ENCODE assay signal across 8 cellular contexts in genomic region chr17:41666708-41667279, GRCh38. TPM values are rescaled to one million over a fixed set of nuclear protein-coding genes. Genes with fewer than 3 reads are reported as not detected.
DNase-seq lines count a peak whose midpoint lies in the region; ATAC-seq and TF ChIP-seq lines count a peak whose summit lies in the region.

No MANE protein-coding gene starts in this region.

- H3K4me3 ChIP-seq in Panc1 (ENCODE audit: low read depth in 2 of 2, low read length in 2 of 2) = peak overlapping the region; percentile 41 to 76

- CTCF ChIA-PET in Panc1 (lab: Charles Lee) = interaction anchor here (0.6 to 7.1 kb wide), 8 partner anchors 14 to 123 kb away, joined by 3 to 104 read pairs (median 8); partner anchors contain the start of gene EIF1

- no TSS peak for BruUV-seq in Panc1 (replicated peaks; lab: Mats Ljungman, UMichigan)

- H3K27me3 Mint-ChIP-seq in CD14-positive monocyte (ENCODE audit: low read depth in 3 of 3) = peaks cover 16 to 17% (median 17%) of the 10 kb centered on the region in 3 donors
- H3K27me3 Mint-ChIP-seq in nephron (ENCODE audit: low read depth) = peaks cover 17% of the 10 kb centered on the region

- H3K9me3 Mint-ChIP-seq in CD14-positive monocyte (peaks cover 0 to 2% (median 0%) of the 10 kb centered on the region in 7 donors), nephron (no peaks in the 10 kb centered on the region)

- H3K36me3 ChIP-seq in Panc1 (ENCODE audit: control insufficient read depth, insufficient read depth, low read length) = no peaks in the 10 kb centered on the region

- H3K9me3 ChIP-seq in Panc1 (ENCODE audit: control insufficient read depth, insufficient read depth, low read depth, low read length) = no peaks in the 10 kb centered on the region

- H3K27me3 ChIP-seq in Panc1 (ENCODE audit: control insufficient read depth, insufficient read depth, low read length) = no peaks in the 10 kb centered on the region

- ATAC-seq in GM19455 (IDR thresholded peaks at IDR 0.05; ENCODE audit: unreplicated experiment) (peak; percentile 47), Panc1 (peak; percentile 81)
- peak; percentile 60 for ATAC-seq in stimulated activated naive CD8-positive, alpha-beta T cell treated with anti-CD3 and anti-CD28 coated beads, Interleukin-15, Interleukin-2, amounts not matched to agents 100 U/mL and 50 U/mL, for 24 hours

- POLR2A ChIA-PET in Panc1 (lab: Charles Lee) = interaction anchor here (1.7 to 1.8 kb wide), 2 partner anchors 22 kb away, joined by 6 to 7 read pairs; partner anchors contain the start of gene EIF1

- peaks cover 23% of the 10 kb centered on the region for H3K4me1 ChIP-seq in Panc1 (ENCODE audit: control insufficient read depth, insufficient read depth, low read length)

- in situ Hi-C loops in KBM-7 (cut with MboI; ENCODE audit: low pct_unique_long_range_greater_than_20kb, low sequenced_read_pairs) = no loop called here
- in situ Hi-C loops in Panc1 (cut with HindIII; ENCODE audit: low pct_unique_long_range_greater_than_20kb, low sequenced_read_pairs) = no loop called here

- peak overlapping the region; percentile 81 to 93 for H3K4me3 Mint-ChIP-seq in CD14-positive monocyte
- peak overlapping the region; percentile 81 to 84 (median 83) for H3K4me3 Mint-ChIP-seq in nephron

- H3K4me1 Mint-ChIP-seq in CD14-positive monocyte (peaks cover 32% of the 10 kb centered on the region), nephron (peaks cover 19% of the 10 kb centered on the region)

- intact Hi-C loops in CD14-positive monocyte (cut with micrococcal nuclease) (loop anchor here (5.0 to 10.0 kb wide), 3 partner anchors 172 to 849 kb away; no protein-coding TSS in a partner anchor), Panc1 (cut with micrococcal nuclease; ENCODE audit: unreplicated experiment) (loop anchor here (1.0 to 10.0 kb wide), 5 partner anchors 31 to 864 kb away; no protein-coding TSS in a partner anchor)

- peak overlapping the region; percentile 92 for H3K27ac ChIP-seq in Panc1 (ENCODE audit: low read length)

- DNase-seq in CD14-positive monocyte (ENCODE audit: low spot score) (peak; percentile 80), KBM-7 (peak; percentile 84), Panc1 (ENCODE audit: low read depth, low spot score) (peak; percentile 64), activated T-helper 1 cell treated with Interleukin-2 at 50 U/mL for 16 hours (ENCODE audit: low read depth) (peak; percentile 74), fibroblast of peridontal ligament (ENCODE audit: extremely low read depth) (peak; percentile 67)
- peak; percentile 93 for DNase-seq in stimulated activated naive CD8-positive, alpha-beta T cell treated with anti-CD3 and anti-CD28 coated beads, Interleukin-15, Interleukin-2, amounts not matched to agents 100 U/mL and 50 U/mL, for 24 hours

- H3K36me3 Mint-ChIP-seq in CD14-positive monocyte (no peaks in the 10 kb centered on the region), nephron (ENCODE audit: low read depth) (no peaks in the 10 kb centered on the region)

- peak; percentile 89 for TF ChIP-seq CTCF in CD14-positive monocyte (IDR thresholded peaks at IDR 0.05)
- TF ChIP-seq CTCF in Panc1 (IDR thresholded peaks at IDR 0.05) = peak; percentile 93
- peak; percentile 92 to 94 (median 93) for TF ChIP-seq CTCF in nephron (IDR thresholded peaks at IDR 0.05; ENCODE audit: unreplicated experiment in 3 of 3)

- H3K27ac Mint-ChIP-seq in CD14-positive monocyte (peak overlapping the region; percentile 20 to 93 (median 91)), nephron (peak overlapping the region in 2 of 3 experiments; percentile 52 to 63)

RNA-seq across cellular contexts. Expression of gene EIF1, which starts 21.9 kb away (rescaled TPM):
- polyA plus RNA-seq in CD14-positive monocyte = 1,000 to 10,000 TPM; 1,176 to 1,536 TPM
- 747 TPM for total RNA-seq in Panc1 (2021; ENCODE audit: unreplicated experiment)
- 685 TPM for polyA plus RNA-seq in Panc1 (2012; ENCODE audit: insufficient read length)

RNA-seq across cellular contexts. Expression of gene KRT17, which starts 42.4 kb away (rescaled TPM):
- not detected for polyA plus RNA-seq in CD14-positive monocyte
- total RNA-seq in Panc1 (2021; ENCODE audit: unreplicated experiment) = 1.9 TPM
- 4.7 TPM for polyA plus RNA-seq in Panc1 (2012; ENCODE audit: insufficient read length)

RNA-seq across cellular contexts. Expression of gene GAST, which starts 45.3 kb away (rescaled TPM):
- not detected for polyA plus RNA-seq in CD14-positive monocyte
- total RNA-seq in Panc1 (2021; ENCODE audit: unreplicated experiment) = not detected
- polyA plus RNA-seq in Panc1 (2012; ENCODE audit: insufficient read length) = not detected

RNA-seq across cellular contexts. Expression of gene KRT16, which starts 54.2 kb away (rescaled TPM):
- polyA plus RNA-seq in CD14-positive monocyte = not detected
- total RNA-seq in Panc1 (2021; ENCODE audit: unreplicated experiment) = 1.6 TPM
- 2.7 TPM for polyA plus RNA-seq in Panc1 (2012; ENCODE audit: insufficient read length)

Comparison
In these comparisons a context has a peak if more than half of its experiments do, and no peak if none do; other contexts are left out.
1. Peak in every context shown above with its lines: DNase-seq, ATAC-seq, H3K4me3 ChIP-seq and H3K27ac ChIP-seq.